Comparison of ENCODE assay signal across 27 cellular contexts in genomic region chr4:126404549-126404948, GRCh38.
A peak's percentile ranks its signal among the peaks of the same experiment; 100 is the strongest.
DNase-seq lines count a peak whose midpoint lies in the region; ATAC-seq and TF ChIP-seq lines count a peak whose summit lies in the region.
"Had no signal": no experiment of that assay in that cellular context is flagged by ENCODE, and none has a peak within 500 bp of the region (broad histone marks: within the 10 kb centered on the region; RNA-seq: fewer than 3 reads in every experiment).

No MANE protein-coding gene starts in this region.

- in situ Hi-C loops in GM13977 (cut with MboI; ENCODE audit: low pct_unique_long_range_greater_than_20kb, low sequenced_read_pairs, unreplicated experiment), result no loop called here

- H3K23ac ChIP-seq in mesenchymal stem cell (ENCODE audit: low read length in 2 of 2), result no peak overlapping the region

- H3K9me3 Mint-ChIP-seq in WTC11, result no peaks in the 10 kb centered on the region; the same call in 1 of the 2 replicates

- no peak overlapping the region for H2BK5ac ChIP-seq in mesenchymal stem cell (ENCODE audit: low read depth, low read length, poor library complexity, severe bottlenecking)

- DNase-seq in RWPE1 (ENCODE audit: low spot score) (peak; percentile 1), epithelial cell of prostate (ENCODE audit: low read depth, low spot score) (peak; percentile 27), mesenchymal stem cell (no peak), GM13977 (ENCODE audit: low spot score) (no peak), WTC11 (ENCODE audit: low spot score) (no peak), NCI-H748 treated with DMSO at 0.1 percent for 48 hours (lab: John Stamatoyannopoulos, UW) (no peak), NCI-H1436 (lab: John Stamatoyannopoulos, UW) (no peak)
- DNase-seq: activated CD4-positive, alpha-beta T cell treated with anti-CD3 and anti-CD28 coated beads, Interleukin-2, amount 50 U/mL, for 4 hours; activated CD4-positive, CD25-positive, alpha-beta regulatory T cell; activated naive CD4-positive, alpha-beta T cell treated with anti-CD3 and anti-CD28 coated beads for 36 hours; amniotic stem cell; cortex of kidney; Kasumi-1; lower lobe of right lung; NCI-H187; NCI-H524 treated with DMSO at 0.1 percent for 48 hours; NK-92 treated with Interleukin-12 subunit alpha and Interleukin-12 subunit beta, amount 100 ng/mL, for 24 hours; SHP77 treated with DMSO at 0.1 percent for 48 hours; stimulated activated CD4-positive, alpha-beta T cell treated with anti-CD3 and anti-CD28 coated beads, Interleukin-2, amount 100 ng/mL, for 24 hours; SW 1271 had no signal

- no peaks in the 10 kb centered on the region for H3K27me3 Mint-ChIP-seq in WTC11 (ENCODE audit: low read depth)

- no peak overlapping the region for H3K4me3 Mint-ChIP-seq in WTC11
- H3K4me3 Mint-ChIP-seq: activated naive CD4-positive, alpha-beta T cell treated with anti-CD3 and anti-CD28 coated beads for 36 hours; nephron had no signal

- H3K27ac ChIP-seq in RWPE1 (no peak overlapping the region), epithelial cell of prostate (peak overlapping the region; percentile 23), mesenchymal stem cell (ENCODE audit: low read length, poor library complexity, severe bottlenecking) (no peak overlapping the region)
- H3K27ac ChIP-seq: BLaER1, cardiac muscle cell, HL-60, lower lobe of right lung, right atrium auricular region, tibial nerve had no signal

- no peak overlapping the region for H2BK120ac ChIP-seq in mesenchymal stem cell (ENCODE audit: low read depth, low read length)

- peak; percentile 30 for ATAC-seq in GM19035 (IDR thresholded peaks at IDR 0.05; ENCODE audit: unreplicated experiment)
- no peak for ATAC-seq in WTC11

- H3K14ac ChIP-seq in mesenchymal stem cell (ENCODE audit: low read length in 2 of 2), result peak overlapping the region in 1 of 2 experiments; percentile 38

- no peaks in the 10 kb centered on the region for H3K27me3 ChIP-seq in mesenchymal stem cell (ENCODE audit: control insufficient read depth in 1 of 2, insufficient read depth in 1 of 2, low read length in 2 of 2)
- H3K27me3 ChIP-seq: BLaER1, cardiac muscle cell, right atrium auricular region, tibial nerve had no signal

- WGBS in mesenchymal stem cell, result 81% methylated on average over 1 of the region's 1 CpG

- no peak overlapping the region for H3K4me3 ChIP-seq in mesenchymal stem cell (ENCODE audit: insufficient read depth in 1 of 2, low read depth in 1 of 2, low read length in 2 of 2)
- H3K4me3 ChIP-seq: BLaER1, cardiac muscle cell, lower lobe of right lung, right atrium auricular region, tibial nerve had no signal

- H3K9ac ChIP-seq in mesenchymal stem cell (ENCODE audit: low read length), result no peak overlapping the region
- H3K9ac ChIP-seq: BLaER1 had no signal

- H3K4ac ChIP-seq in mesenchymal stem cell (ENCODE audit: low read depth in 1 of 2, low read length in 2 of 2), result peak overlapping the region in 1 of 2 experiments; percentile 17

- no peak overlapping the region for H2BK15ac ChIP-seq in mesenchymal stem cell (ENCODE audit: low read depth, poor library complexity, severe bottlenecking)

- peak overlapping the region; percentile 44 to 45 for H3K18ac ChIP-seq in mesenchymal stem cell (ENCODE audit: low read depth in 1 of 2, low read length in 2 of 2)

- peak overlapping the region; percentile 10 for H4K8ac ChIP-seq in mesenchymal stem cell (ENCODE audit: low read length)

- H2AFZ ChIP-seq in mesenchymal stem cell (ENCODE audit: low read depth, low read length), result peak overlapping the region; percentile 54

- peak overlapping the region; percentile 61 for H4K91ac ChIP-seq in mesenchymal stem cell (ENCODE audit: low read length)

- H3K4me1 Mint-ChIP-seq in WTC11, result peaks cover 7% of the 10 kb centered on the region; the same call in 1 of the 2 replicates
- H3K4me1 Mint-ChIP-seq: nephron had no signal

- no peaks in the 10 kb centered on the region for H3K9me3 ChIP-seq in mesenchymal stem cell (ENCODE audit: control insufficient read depth, low read length)
- H3K9me3 ChIP-seq: BLaER1, lower lobe of right lung had no signal

- POLR2A ChIA-PET in RWPE1 (lab: Yijun Ruan, JAX; ENCODE audit: low non-redundant PET) (no interaction called here), WTC11 (lab: Charles Lee) (no interaction called here)

- peak overlapping the region; percentile 37 to 49 for H2BK12ac ChIP-seq in mesenchymal stem cell (ENCODE audit: low read length in 2 of 2)

- no peaks in the 10 kb centered on the region for H3K36me3 ChIP-seq in mesenchymal stem cell (ENCODE audit: control insufficient read depth in 1 of 2, insufficient read depth in 2 of 2, low read depth in 1 of 2, low read length in 2 of 2)
- H3K36me3 ChIP-seq: BLaER1, cardiac muscle cell, lower lobe of right lung, right atrium auricular region, tibial nerve had no signal

- H3K4me2 ChIP-seq in mesenchymal stem cell (ENCODE audit: low read length, poor library complexity, severe bottlenecking), result no peak overlapping the region
- H3K4me2 ChIP-seq: BLaER1 had no signal

- H3K27ac Mint-ChIP-seq in WTC11, result no peak overlapping the region
- H3K27ac Mint-ChIP-seq: activated naive CD4-positive, alpha-beta T cell treated with anti-CD3 and anti-CD28 coated beads for 36 hours; nephron had no signal

- no peaks in the 10 kb centered on the region for H3K36me3 Mint-ChIP-seq in WTC11

- H3K4me1 ChIP-seq in mesenchymal stem cell (ENCODE audit: control insufficient read depth, insufficient read depth, low read depth, low read length), result peaks cover 1% of the 10 kb centered on the region
- H3K4me1 ChIP-seq: BLaER1, lower lobe of right lung, right atrium auricular region, tibial nerve had no signal

- H2AK5ac ChIP-seq in mesenchymal stem cell (ENCODE audit: low read length, severe bottlenecking), result no peak overlapping the region

- H3K79me1 ChIP-seq in mesenchymal stem cell (replicated peaks; ENCODE audit: low read length, poor library complexity, severe bottlenecking), result no peaks in the 10 kb centered on the region

- TF ChIP-seq CTCF in RWPE1 (conservative IDR thresholded peaks at IDR 0.05; ENCODE audit: low read depth), result no peak
- TF ChIP-seq CTCF in GM13977 (IDR thresholded peaks at IDR 0.05; ENCODE audit: extremely low read depth, insufficient read depth, missing control alignments), result no peak
- TF ChIP-seq CTCF in WTC11 (IDR thresholded peaks at IDR 0.05), result no peak

- CTCF ChIA-PET in RWPE1 (lab: Yijun Ruan, JAX) (no interaction called here), WTC11 (lab: Charles Lee) (no interaction called here)

TF ChIP-seq in WTC11, 78 proteins besides CTCF, POLR2A, EP300 and RAD21:
- TF ChIP-seq ZNF671 (CRISPR knock-in tag; IDR thresholded peaks at IDR 0.05) (no peak), FOXK1 (CRISPR knock-in tag; IDR thresholded peaks at IDR 0.05) (no peak)

Comparison
In these comparisons a context has a peak if more than half of its experiments do, and no peak if none do; other contexts are left out.
1. DNase-seq: peak in RWPE1 (single experiment) and epithelial cell of prostate (single experiment); none in mesenchymal stem cell (single experiment), GM13977 (single experiment), WTC11 (single experiment), NCI-H748 treated with DMSO at 0.1 percent for 48 hours (single experiment) and NCI-H1436 (single experiment).